In the genomic region with DNA sequence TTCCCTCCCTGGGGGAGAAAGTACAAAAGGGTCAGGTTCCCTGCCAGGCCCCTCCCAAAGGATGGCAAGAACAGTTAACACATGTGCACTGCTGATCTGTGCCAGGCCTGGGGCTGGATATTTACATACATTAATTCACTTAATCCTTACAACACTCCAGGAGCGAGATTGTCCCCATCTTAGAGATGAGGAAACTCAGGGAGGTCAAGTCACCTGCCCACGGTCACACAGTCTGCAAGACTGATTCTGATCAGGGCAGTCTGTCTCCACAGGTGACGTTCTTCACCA, we compare ENCODE assay signal across 26 cellular contexts. TPM values are rescaled to one million over a fixed set of nuclear protein-coding genes. Genes with fewer than 3 reads are reported as not detected.
DNase-seq lines count a peak whose midpoint lies in the region; ATAC-seq and TF ChIP-seq lines count a peak whose summit lies in the region.
"Had no signal": no experiment of that assay in that cellular context is flagged by ENCODE, and none has a peak within 500 bp of the region (broad histone marks: within the 10 kb centered on the region; RNA-seq: fewer than 3 reads in every experiment).

No MANE protein-coding gene starts in this region.

- CTCF ChIA-PET in RWPE1 (lab: Yijun Ruan, JAX), result interaction anchor here (0.7 to 1.9 kb wide), 3 partner anchors 17 to 68 kb away, joined by 5 to 13 read pairs (median 6); partner anchors contain the start of gene NECTIN1

- no peak for TF ChIP-seq POLR2A in prostate gland (IDR thresholded peaks at IDR 0.05)

- H3K27me3 ChIP-seq in prostate gland (replicated peaks; ENCODE audit: insufficient read depth), result no peaks in the 10 kb centered on the region
- H3K27me3 ChIP-seq: BE2C, esophagus muscularis mucosa, gastroesophageal sphincter, transverse colon had no signal

- H3K4me1 ChIP-seq in prostate gland (replicated peaks), result peaks cover 7% of the 10 kb centered on the region
- H3K4me1 ChIP-seq: gastroesophageal sphincter, psoas muscle had no signal

- no peak for TF ChIP-seq CTCF in RWPE1 (conservative IDR thresholded peaks at IDR 0.05; ENCODE audit: low read depth)
- no peak for TF ChIP-seq CTCF in prostate gland (IDR thresholded peaks at IDR 0.05)

- H3K4me3 ChIP-seq in prostate gland, result no peak overlapping the region
- H3K4me3 ChIP-seq: A549, esophagus muscularis mucosa, gastroesophageal sphincter, mucosa of descending colon, psoas muscle, transverse colon had no signal

- H3K9me3 ChIP-seq in prostate gland, result no peaks in the 10 kb centered on the region
- H3K9me3 ChIP-seq: A549, BE2C, esophagus muscularis mucosa, gastroesophageal sphincter, mucosa of descending colon, psoas muscle, transverse colon had no signal

- intact Hi-C loops in prostate gland (cut with DNase I), result no loop called here

- POLR2A ChIA-PET in RWPE1 (lab: Yijun Ruan, JAX; ENCODE audit: low non-redundant PET), result interaction anchor here (1.0 to 1.2 kb wide), 2 partner anchors 18 to 35 kb away, joined by 3 to 6 read pairs; no protein-coding TSS in a partner anchor

- H3K36me3 ChIP-seq in prostate gland, result no peaks in the 10 kb centered on the region
- H3K36me3 ChIP-seq: BE2C, esophagus muscularis mucosa, gastroesophageal sphincter, transverse colon had no signal

- peak; percentile 87 for DNase-seq in DMS 273 (lab: John Stamatoyannopoulos, UW; ENCODE audit: unreplicated experiment)
- DNase-seq in RWPE1 (ENCODE audit: low spot score), result no peak
- DNase-seq in epithelial cell of prostate (ENCODE audit: low read depth, low spot score), result no peak
- DNase-seq in prostate gland (ENCODE audit: low spot score), result no peak
- no peak for DNase-seq in NCI-H226
- no peak for DNase-seq in activated naive CD4-positive, alpha-beta T cell (lab: John Stamatoyannopoulos, UW)
- DNase-seq: activated CD4-positive, alpha-beta T cell treated with anti-CD3 and anti-CD28 coated beads, Interleukin-2, amount 50 U/mL, for 1 hour; activated CD8-positive, alpha-beta memory T cell treated with anti-CD3 and anti-CD28 coated beads, Interleukin-2, amount 10 ng/mL, durations not matched to agents 7 days and 5 days; BE2C; cerebellar nuclear complex; COR-L47; GOT3; islet precursor cell; KG1; mucosa of descending colon; NCI-H1694 treated with DMSO at 0.1 percent for 48 hours; NCI-H774; psoas muscle; stimulated activated naive CD8-positive, alpha-beta T cell treated with anti-CD3 and anti-CD28 coated beads, Interleukin-15, amount 100 ng/mL, for 72 hours; transverse colon had no signal

- WGBS in prostate gland, result 41% methylated on average over 3 of the region's 3 CpGs

- ATAC-seq in GM21447 (IDR thresholded peaks at IDR 0.05; ENCODE audit: unreplicated experiment), result no peak
- ATAC-seq in GM19351 (IDR thresholded peaks at IDR 0.05; ENCODE audit: unreplicated experiment), result no peak
- ATAC-seq: A549; activated CD8-positive, alpha-beta memory T cell treated with anti-CD3 and anti-CD28 coated beads, Interleukin-2, amount 10 ng/mL, durations not matched to agents 7 days and 5 days; gastroesophageal sphincter; mucosa of descending colon; psoas muscle; stimulated activated naive CD8-positive, alpha-beta T cell treated with anti-CD3 and anti-CD28 coated beads, Interleukin-15, amount 100 ng/mL, for 72 hours; WTC11 had no signal

- H3K27ac ChIP-seq in RWPE1 (peak overlapping the region; percentile 100), epithelial cell of prostate (peak overlapping the region; percentile 99), prostate gland (peak overlapping the region; percentile 56 to 81)
- H3K27ac ChIP-seq: A549, esophagus muscularis mucosa, gastroesophageal sphincter, psoas muscle, transverse colon had no signal

RNA-seq across cellular contexts. Expression of gene NECTIN1, which starts 36.5 kb away (rescaled TPM):
- total RNA-seq in prostate gland, result 10 to 100 TPM; 18.7 to 28.2 TPM
